Comparison of ENCODE assay signal across 8 cellular contexts in genomic region chr15:84633311-84634227, GRCh38. TPM values are rescaled to one million over a fixed set of nuclear protein-coding genes. Genes with fewer than 3 reads are reported as not detected.
A peak's percentile ranks its signal among the peaks of the same experiment; 100 is the strongest.
DNase-seq lines count a peak whose midpoint lies in the region; ATAC-seq lines count a peak whose summit lies in the region.

No MANE protein-coding gene starts in this region.

- H3K27ac ChIP-seq in effector memory CD4-positive, alpha-beta T cell (ENCODE audit: insufficient read depth, low read length, poor library complexity, severe bottlenecking) = peak overlapping the region; percentile 73
- peak overlapping the region; percentile 39 for H3K27ac ChIP-seq in mesenchymal stem cell (ENCODE audit: low read length, poor library complexity, severe bottlenecking)

- H2BK120ac ChIP-seq in mesenchymal stem cell (ENCODE audit: low read depth, low read length) = no peak overlapping the region

- H2BK5ac ChIP-seq in mesenchymal stem cell (ENCODE audit: low read depth, low read length, poor library complexity, severe bottlenecking) = no peak overlapping the region

- H3K27me3 ChIP-seq in effector memory CD4-positive, alpha-beta T cell (replicated peaks; ENCODE audit: control insufficient read depth, insufficient read depth, low read length, poor library complexity, severe bottlenecking) = no peaks in the 10 kb centered on the region
- no peaks in the 10 kb centered on the region for H3K27me3 ChIP-seq in mesenchymal stem cell (ENCODE audit: control insufficient read depth in 1 of 2, insufficient read depth in 1 of 2, low read length in 2 of 2)

- H3K4me2 ChIP-seq in mesenchymal stem cell (ENCODE audit: low read length, poor library complexity, severe bottlenecking) = peak overlapping the region; percentile 96

- WGBS in mesenchymal stem cell = under 1% methylated on average over 97 of the region's 105 CpGs

- ATAC-seq in GM18519 (IDR thresholded peaks at IDR 0.05; ENCODE audit: low FRiP score, unreplicated experiment) (peak; percentile 31), HG02938 (IDR thresholded peaks at IDR 0.05; ENCODE audit: unreplicated experiment) (peak; percentile 31)

- DNase-seq in NCI-H510A treated with DMSO at 0.1 percent for 48 hours (lab: John Stamatoyannopoulos, UW) (peak; percentile 35), mesenchymal stem cell (peak; percentile 85), epidermal melanocyte (ENCODE audit: insufficient read length, low spot score) (no peak)
- DNase-seq in activated CD8-positive, alpha-beta memory T cell treated with anti-CD3 and anti-CD28 coated beads for 24 hours = peak; percentile 86
- DNase-seq in effector memory CD4-positive, alpha-beta T cell = peak; percentile 42 to 53 (median 51)
- DNase-seq in stimulated activated CD8-positive, alpha-beta memory T cell treated with anti-CD3 and anti-CD28 coated beads, Interleukin-12 subunit alpha, Interleukin-12 subunit beta, amount 100 ng/mL, for 4 hours (ENCODE audit: low read depth) = peak; percentile 62

- peak overlapping the region; percentile 84 for H3K9ac ChIP-seq in mesenchymal stem cell (ENCODE audit: low read length)

- peak overlapping the region; percentile 55 for H2AFZ ChIP-seq in mesenchymal stem cell (ENCODE audit: low read depth, low read length)

- H3K9me3 ChIP-seq in effector memory CD4-positive, alpha-beta T cell (ENCODE audit: control insufficient read depth, low read length) = no peaks in the 10 kb centered on the region
- no peaks in the 10 kb centered on the region for H3K9me3 ChIP-seq in mesenchymal stem cell (ENCODE audit: control insufficient read depth, low read length)

- H4K8ac ChIP-seq in mesenchymal stem cell (ENCODE audit: low read length) = peak overlapping the region; percentile 76

- peak overlapping the region in 1 of 2 experiments; percentile 91 for H3K14ac ChIP-seq in mesenchymal stem cell (ENCODE audit: low read length in 2 of 2)

- H3K18ac ChIP-seq in mesenchymal stem cell (ENCODE audit: low read depth in 1 of 2, low read length in 2 of 2) = peak overlapping the region; percentile 74 to 86

- peak overlapping the region in 1 of 2 experiments; percentile 69 for H2BK12ac ChIP-seq in mesenchymal stem cell (ENCODE audit: low read length in 2 of 2)

- H3K23ac ChIP-seq in mesenchymal stem cell (ENCODE audit: low read length in 2 of 2) = peak overlapping the region in 1 of 2 experiments; percentile 88

- H3K79me1 ChIP-seq in mesenchymal stem cell (replicated peaks; ENCODE audit: low read length, poor library complexity, severe bottlenecking) = peaks cover 23% of the 10 kb centered on the region

- peak overlapping the region; percentile 49 for H2BK15ac ChIP-seq in mesenchymal stem cell (ENCODE audit: low read depth, poor library complexity, severe bottlenecking)

- H3K4ac ChIP-seq in mesenchymal stem cell (ENCODE audit: low read depth in 1 of 2, low read length in 2 of 2) = peak overlapping the region; percentile 42 to 60

- no peak overlapping the region for H4K91ac ChIP-seq in mesenchymal stem cell (ENCODE audit: low read length)

- no peaks in the 10 kb centered on the region for H3K36me3 ChIP-seq in effector memory CD4-positive, alpha-beta T cell (ENCODE audit: control insufficient read depth, insufficient read depth, low read length)
- peaks cover 6 to 25% of the 10 kb centered on the region in 2 experiments for H3K36me3 ChIP-seq in mesenchymal stem cell (ENCODE audit: control insufficient read depth in 1 of 2, insufficient read depth in 2 of 2, low read depth in 1 of 2, low read length in 2 of 2)

- peaks cover 31% of the 10 kb centered on the region for H3K4me1 ChIP-seq in effector memory CD4-positive, alpha-beta T cell (ENCODE audit: control insufficient read depth, insufficient read depth, low read length, poor library complexity, severe bottlenecking)
- peaks cover 13% of the 10 kb centered on the region for H3K4me1 ChIP-seq in mesenchymal stem cell (ENCODE audit: control insufficient read depth, insufficient read depth, low read depth, low read length)

- H2AK5ac ChIP-seq in mesenchymal stem cell (ENCODE audit: low read length, severe bottlenecking) = no peak overlapping the region

- peak overlapping the region; percentile 62 for H3K4me3 ChIP-seq in effector memory CD4-positive, alpha-beta T cell (ENCODE audit: insufficient read depth, low read depth, low read length, poor library complexity, severe bottlenecking)
- peak overlapping the region; percentile 70 to 93 for H3K4me3 ChIP-seq in mesenchymal stem cell (ENCODE audit: insufficient read depth in 1 of 2, low read depth in 1 of 2, low read length in 2 of 2)

RNA-seq across cellular contexts. Expression of gene WDR73, which starts 20.5 kb away (rescaled TPM):
- polyA plus RNA-seq in mesenchymal stem cell (2013, experiment 1 of 2) = 13.9 TPM
- polyA plus RNA-seq in mesenchymal stem cell (2013, experiment 2 of 2) = 13.7 TPM

RNA-seq across cellular contexts. Expression of gene NMB, which starts 24.4 kb away (rescaled TPM):
- 4.5 TPM for polyA plus RNA-seq in mesenchymal stem cell (2013, experiment 1 of 2)
- polyA plus RNA-seq in mesenchymal stem cell (2013, experiment 2 of 2) = 4.7 TPM

RNA-seq across cellular contexts. Expression of gene ZSCAN2, which starts 32.8 kb away (rescaled TPM):
- 9.3 TPM for polyA plus RNA-seq in mesenchymal stem cell (2013, experiment 1 of 2)
- polyA plus RNA-seq in mesenchymal stem cell (2013, experiment 2 of 2) = 9.2 TPM
